Comparison of ENCODE assay signal across 13 cellular contexts in the genomic region with DNA sequence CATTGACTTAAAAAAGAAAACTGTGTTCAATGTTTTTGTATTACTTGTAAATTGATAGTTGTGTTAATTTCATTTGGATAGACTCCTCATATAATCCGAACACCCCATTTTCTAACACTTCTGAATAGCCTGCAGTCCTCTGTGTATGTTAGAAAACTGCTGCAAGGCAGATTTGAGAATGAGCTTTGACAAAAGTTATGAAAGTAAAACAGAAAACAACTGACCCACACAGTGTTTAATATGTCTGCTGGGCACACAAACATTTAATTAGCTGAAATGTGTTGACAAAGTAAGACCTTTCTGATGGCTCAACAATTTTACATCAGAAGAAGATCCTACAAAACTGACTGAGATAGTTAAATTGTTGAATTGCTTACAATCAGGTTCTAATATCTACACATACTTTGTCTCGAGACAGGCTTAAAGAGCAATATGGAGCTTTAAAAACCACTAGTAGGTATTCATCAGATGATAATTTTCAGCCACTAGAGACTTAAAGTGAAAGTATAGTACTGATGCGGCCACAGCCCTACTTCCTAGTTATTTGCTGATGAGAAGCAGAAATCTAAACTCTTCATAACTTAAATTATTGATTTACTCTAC. TPM values are rescaled to one million over a fixed set of nuclear protein-coding genes. Genes with fewer than 3 reads are reported as not detected.
DNase-seq lines count a peak whose midpoint lies in the region; ATAC-seq and TF ChIP-seq lines count a peak whose summit lies in the region.
"Had no signal": no experiment of that assay in that cellular context is flagged by ENCODE, and none has a peak within 500 bp of the region (broad histone marks: within the 10 kb centered on the region; RNA-seq: fewer than 3 reads in every experiment).

No MANE protein-coding gene starts in this region.

- TF ChIP-seq POLR2A in lower leg skin (IDR thresholded peaks at IDR 0.05): no peak

- no peaks in the 10 kb centered on the region for H3K79me2 ChIP-seq in GM23338 (replicated peaks; ENCODE audit: insufficient read depth)

- H2AFZ ChIP-seq in GM23338: 0 out of 2 replicates have a peak overlapping the region, but pooled peaks have one; percentile 11

- peaks cover 11% of the 10 kb centered on the region; the same call in 1 of the 2 replicates for H3K9me2 ChIP-seq in GM23338 (ENCODE audit: insufficient read depth)

- H3K4me3 ChIP-seq in GM23338: no peak overlapping the region
- no peak overlapping the region for H3K4me3 ChIP-seq in lower leg skin (ENCODE audit: low read depth, poor library complexity, severe bottlenecking)
- H3K4me3 ChIP-seq: esophagus muscularis mucosa had no signal

- H3F3A ChIP-seq in GM23338 (replicated peaks; ENCODE audit: low read depth): no peaks in the 10 kb centered on the region

- TF ChIP-seq CTCF in GM23338 (conservative IDR thresholded peaks at IDR 0.05; ENCODE audit: low read depth in 2 of 2) (no peak), lower leg skin (IDR thresholded peaks at IDR 0.05) (no peak)

- no peaks in the 10 kb centered on the region for H3K27me3 ChIP-seq in GM23338 (ENCODE audit: insufficient read depth)
- H3K27me3 ChIP-seq: esophagus muscularis mucosa had no signal

- WGBS in lower leg skin, 2 donors: 69 to 71% methylated on average over 3 of the region's 3 CpGs

- no peaks in the 10 kb centered on the region for H3K27me3 Mint-ChIP-seq in GM23338 (ENCODE audit: insufficient read depth, low read depth, poor library complexity)

- no peak overlapping the region for H3K27ac ChIP-seq in GM23338 (ENCODE audit: low read depth)
- no peak overlapping the region for H3K27ac ChIP-seq in caudate nucleus (ENCODE audit: low read depth, low read length)
- H3K27ac ChIP-seq: esophagus muscularis mucosa had no signal

- no peak overlapping the region for H3K4me3 Mint-ChIP-seq in GM23338

- intact Hi-C loops in lower leg skin (cut with DNase I; ENCODE audit: low total_unique reads): no loop called here

- peaks cover 11% of the 10 kb centered on the region; the same call in 1 of the 2 replicates for H3K4me1 ChIP-seq in GM23338 (ENCODE audit: insufficient read depth)
- H3K4me1 ChIP-seq: esophagus muscularis mucosa had no signal

- ATAC-seq in GM19025 (IDR thresholded peaks at IDR 0.05; ENCODE audit: low read depth, unreplicated experiment) (peak; percentile 67), GM23338 (no peak), HG03354 (IDR thresholded peaks at IDR 0.05; ENCODE audit: poor library complexity, severe bottlenecking, unreplicated experiment) (peak; percentile 51)
- ATAC-seq: left colon had no signal

- no peaks in the 10 kb centered on the region for H3K36me3 ChIP-seq in GM23338 (ENCODE audit: insufficient read depth)
- H3K36me3 ChIP-seq: esophagus muscularis mucosa had no signal

- no peak for DNase-seq in GM23338 (ENCODE audit: low spot score)
- peak; percentile 2 to 16 for DNase-seq in lung microvascular endothelial cell (ENCODE audit: low read depth in 2 of 2)
- DNase-seq in lower leg skin (ENCODE audit: low spot score in 2 of 2): no peak
- DNase-seq in islet precursor cell: no peak
- no peak for DNase-seq in caudate nucleus (lab: John Stamatoyannopoulos, UW)
- DNase-seq: activated T-cell treated with anti-CD3 and anti-CD28 coated beads, Interleukin-2, amount 50 U/mL, for 1 hour; DMS153; left colon; NCI-H748 treated with DMSO at 0.1 percent for 48 hours; stimulated activated CD4-positive, alpha-beta T cell treated with anti-CD3 and anti-CD28 coated beads, Interleukin-2, amount 100 ng/mL, for 48 hours had no signal

- H3K4me1 Mint-ChIP-seq in GM23338: peaks cover 21% of the 10 kb centered on the region

- H3K9me3 Mint-ChIP-seq in GM23338: no peaks in the 10 kb centered on the region

- no peaks in the 10 kb centered on the region for H3K36me3 Mint-ChIP-seq in GM23338 (ENCODE audit: low read depth)

- H4K20me1 ChIP-seq in GM23338 (replicated peaks; ENCODE audit: insufficient read depth): no peaks in the 10 kb centered on the region

- H3K4me2 ChIP-seq in GM23338: no peak overlapping the region

- no peak overlapping the region; the same call in 1 of the 2 replicates for H3K27ac Mint-ChIP-seq in GM23338

TF ChIP-seq in GM23338, 12 proteins besides CTCF, POLR2A, EP300 and RAD21 (continues in another document):
- TF ChIP-seq POLR2AphosphoS5 (IDR thresholded peaks at IDR 0.05; ENCODE audit: low read depth): no peak
- TF ChIP-seq ZNF331 (CRISPR knock-in tag; IDR thresholded peaks at IDR 0.05; ENCODE audit: low read depth): no peak
- TF ChIP-seq CREB1 (CRISPR knock-in tag; IDR thresholded peaks at IDR 0.05; ENCODE audit: low read depth): no peak
- no peak for TF ChIP-seq STAT1 (IDR thresholded peaks at IDR 0.05; ENCODE audit: unreplicated experiment)
- TF ChIP-seq, protein P1, sequence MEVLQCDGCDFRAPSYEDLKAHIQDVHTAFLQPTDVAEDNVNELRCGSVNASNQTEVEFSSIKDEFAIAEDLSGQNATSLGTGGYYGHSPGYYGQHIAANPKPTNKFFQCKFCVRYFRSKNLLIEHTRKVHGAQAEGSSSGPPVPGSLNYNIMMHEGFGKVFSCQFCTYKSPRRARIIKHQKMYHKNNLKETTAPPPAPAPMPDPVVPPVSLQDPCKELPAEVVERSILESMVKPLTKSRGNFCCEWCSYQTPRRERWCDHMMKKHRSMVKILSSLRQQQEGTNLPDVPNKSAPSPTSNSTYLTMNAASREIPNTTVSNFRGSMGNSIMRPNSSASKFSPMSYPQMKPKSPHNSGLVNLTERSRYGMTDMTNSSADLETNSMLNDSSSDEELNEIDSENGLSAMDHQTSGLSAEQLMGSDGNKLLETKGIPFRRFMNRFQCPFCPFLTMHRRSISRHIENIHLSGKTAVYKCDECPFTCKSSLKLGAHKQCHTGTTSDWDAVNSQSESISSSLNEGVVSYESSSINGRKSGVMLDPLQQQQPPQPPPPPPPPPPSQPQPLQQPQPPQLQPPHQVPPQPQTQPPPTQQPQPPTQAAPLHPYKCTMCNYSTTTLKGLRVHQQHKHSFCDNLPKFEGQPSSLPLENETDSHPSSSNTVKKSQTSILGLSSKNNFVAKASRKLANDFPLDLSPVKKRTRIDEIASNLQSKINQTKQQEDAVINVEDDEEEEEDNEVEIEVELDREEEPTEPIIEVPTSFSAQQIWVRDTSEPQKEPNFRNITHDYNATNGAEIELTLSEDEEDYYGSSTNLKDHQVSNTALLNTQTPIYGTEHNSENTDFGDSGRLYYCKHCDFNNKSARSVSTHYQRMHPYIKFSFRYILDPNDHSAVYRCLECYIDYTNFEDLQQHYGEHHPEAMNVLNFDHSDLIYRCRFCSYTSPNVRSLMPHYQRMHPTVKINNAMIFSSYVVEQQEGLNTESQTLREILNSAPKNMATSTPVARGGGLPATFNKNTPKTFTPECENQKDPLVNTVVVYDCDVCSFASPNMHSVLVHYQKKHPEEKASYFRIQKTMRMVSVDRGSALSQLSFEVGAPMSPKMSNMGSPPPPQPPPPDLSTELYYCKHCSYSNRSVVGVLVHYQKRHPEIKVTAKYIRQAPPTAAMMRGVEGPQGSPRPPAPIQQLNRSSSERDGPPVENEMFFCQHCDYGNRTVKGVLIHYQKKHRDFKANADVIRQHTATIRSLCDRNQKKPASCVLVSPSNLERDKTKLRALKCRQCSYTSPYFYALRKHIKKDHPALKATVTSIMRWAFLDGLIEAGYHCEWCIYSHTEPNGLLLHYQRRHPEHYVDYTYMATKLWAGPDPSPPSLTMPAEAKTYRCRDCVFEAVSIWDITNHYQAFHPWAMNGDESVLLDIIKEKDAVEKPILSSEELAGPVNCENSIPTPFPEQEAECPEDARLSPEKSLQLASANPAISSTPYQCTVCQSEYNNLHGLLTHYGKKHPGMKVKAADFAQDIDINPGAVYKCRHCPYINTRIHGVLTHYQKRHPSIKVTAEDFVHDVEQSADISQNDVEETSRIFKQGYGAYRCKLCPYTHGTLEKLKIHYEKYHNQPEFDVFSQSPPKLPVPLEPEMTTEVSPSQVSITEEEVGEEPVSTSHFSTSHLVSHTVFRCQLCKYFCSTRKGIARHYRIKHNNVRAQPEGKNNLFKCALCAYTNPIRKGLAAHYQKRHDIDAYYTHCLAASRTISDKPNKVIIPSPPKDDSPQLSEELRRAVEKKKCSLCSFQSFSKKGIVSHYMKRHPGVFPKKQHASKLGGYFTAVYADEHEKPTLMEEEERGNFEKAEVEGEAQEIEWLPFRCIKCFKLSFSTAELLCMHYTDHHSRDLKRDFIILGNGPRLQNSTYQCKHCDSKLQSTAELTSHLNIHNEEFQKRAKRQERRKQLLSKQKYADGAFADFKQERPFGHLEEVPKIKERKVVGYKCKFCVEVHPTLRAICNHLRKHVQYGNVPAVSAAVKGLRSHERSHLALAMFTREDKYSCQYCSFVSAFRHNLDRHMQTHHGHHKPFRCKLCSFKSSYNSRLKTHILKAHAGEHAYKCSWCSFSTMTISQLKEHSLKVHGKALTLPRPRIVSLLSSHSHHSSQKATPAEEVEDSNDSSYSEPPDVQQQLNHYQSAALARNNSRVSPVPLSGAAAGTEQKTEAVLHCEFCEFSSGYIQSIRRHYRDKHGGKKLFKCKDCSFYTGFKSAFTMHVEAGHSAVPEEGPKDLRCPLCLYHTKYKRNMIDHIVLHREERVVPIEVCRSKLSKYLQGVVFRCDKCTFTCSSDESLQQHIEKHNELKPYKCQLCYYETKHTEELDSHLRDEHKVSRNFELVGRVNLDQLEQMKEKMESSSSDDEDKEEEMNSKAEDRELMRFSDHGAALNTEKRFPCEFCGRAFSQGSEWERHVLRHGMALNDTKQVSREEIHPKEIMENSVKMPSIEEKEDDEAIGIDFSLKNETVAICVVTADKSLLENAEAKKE (CRISPR knock-in tag; IDR thresholded peaks at IDR 0.05): no peak

RNA-seq across cellular contexts. Expression of a gene that starts 40.0 kb away (rescaled TPM):
- total RNA-seq in GM23338 (2014; rRNA removed; shearing (Covaris generic)): 46.6 and 51.0 TPM in 2 replicates
- polyA plus RNA-seq in GM23338 (2016; fragmentation: Nextera tagmentation; extraction: Ambion mirVana): 27.9 and 29.6 TPM in 2 replicates
- total RNA-seq in lung microvascular endothelial cell: 12.0 and 13.7 TPM in 2 replicates
- total RNA-seq in lower leg skin: 10 to 100 TPM in 2 of 4 donors, 1 to 10 TPM in 2; 9.0 to 16.4 (median 10.1) TPM

Comparison
In these comparisons a context has a peak if more than half of its experiments do, and no peak if none do; other contexts are left out.
1. DNase-seq: peak in lung microvascular endothelial cell (2 of 2); none in GM23338 (single experiment), lower leg skin (0 of 2), islet precursor cell (single experiment) and caudate nucleus (0 of 61).